ENCODE assay signal across 9 cellular contexts in genomic region chrX:110310896-110311295, GRCh38. TPM values are rescaled to one million over a fixed set of nuclear protein-coding genes. Genes with fewer than 3 reads are reported as not detected.
DNase-seq lines count a peak whose midpoint lies in the region; ATAC-seq, FAIRE-seq and TF ChIP-seq lines count a peak whose summit lies in the region.
"Had no signal": no experiment of that assay in that cellular context is flagged by ENCODE, and none has a peak within 500 bp of the region (broad histone marks: within the 10 kb centered on the region; RNA-seq: fewer than 3 reads in every experiment).

No MANE protein-coding gene starts in this region.

- H3K4me3 ChIP-seq in small intestine (ENCODE audit: low read depth in 1 of 2, low read length in 2 of 2) (no peak overlapping the region), brain microvascular endothelial cell (ENCODE audit: low read depth, low read length) (no peak overlapping the region)

- no peak for FAIRE-seq in small intestine (lab: Jason Lieb, UNC)

- H3K4me1 Mint-ChIP-seq in activated CD8-positive, alpha-beta T cell treated with anti-CD3 and anti-CD28 coated beads for 36 hours (ENCODE audit: low read depth), result peaks cover 64% of the 10 kb centered on the region

- H3K36me3 ChIP-seq in small intestine (ENCODE audit: control insufficient read depth in 2 of 2, insufficient read depth in 2 of 2, low read length in 2 of 2) (no peaks in the 10 kb centered on the region), brain microvascular endothelial cell (replicated peaks) (no peaks in the 10 kb centered on the region)

- H3K4me3 Mint-ChIP-seq in activated CD8-positive, alpha-beta T cell treated with anti-CD3 and anti-CD28 coated beads for 36 hours, result no peak overlapping the region

- no peaks in the 10 kb centered on the region for H3K27me3 ChIP-seq in small intestine (ENCODE audit: control insufficient read depth in 2 of 2, insufficient read depth in 2 of 2, low read length in 2 of 2)
- no peaks in the 10 kb centered on the region for H3K27me3 ChIP-seq in brain microvascular endothelial cell (replicated peaks)

- H3K9me3 ChIP-seq in small intestine (ENCODE audit: control insufficient read depth, low read depth), result no peaks in the 10 kb centered on the region

- no peaks in the 10 kb centered on the region for H3K27me3 Mint-ChIP-seq in activated CD8-positive, alpha-beta T cell treated with anti-CD3 and anti-CD28 coated beads for 36 hours

- H3K4me1 ChIP-seq in small intestine (ENCODE audit: control insufficient read depth in 2 of 2, insufficient read depth in 1 of 2, low read depth in 1 of 2, low read length in 1 of 2), result peaks cover 2 to 4% of the 10 kb centered on the region in 2 donors

- H3K27ac Mint-ChIP-seq in activated CD8-positive, alpha-beta T cell treated with anti-CD3 and anti-CD28 coated beads for 36 hours, result peak overlapping the region; percentile 27

- no peak overlapping the region for H3K27ac ChIP-seq in small intestine (ENCODE audit: low read depth in 1 of 2, low read length in 1 of 2)
- H3K27ac ChIP-seq in brain microvascular endothelial cell, result no peak overlapping the region

- H3K36me3 Mint-ChIP-seq in activated CD8-positive, alpha-beta T cell treated with anti-CD3 and anti-CD28 coated beads for 36 hours (ENCODE audit: low read depth), result peaks cover 2% of the 10 kb centered on the region

- DNase-seq in activated CD8-positive, alpha-beta T cell treated with anti-CD3 and anti-CD28 coated beads for 36 hours, result peak; percentile 59
- DNase-seq in small intestine, result peak; percentile 11
- no peak for DNase-seq in UCSD-AML1 (lab: John Stamatoyannopoulos, UW; ENCODE audit: unreplicated experiment)
- no peak for DNase-seq in SW480 (ENCODE audit: low spot score)
- DNase-seq in brain microvascular endothelial cell, result no peak

- WGBS in small intestine, 3 donors, result 10 to 21% (median 20%) methylated on average over 1 of the region's 1 CpG

- peak; percentile 77 for ATAC-seq in GM19043 (IDR thresholded peaks at IDR 0.05; ENCODE audit: low read depth, unreplicated experiment)
- ATAC-seq in HG03045 (IDR thresholded peaks at IDR 0.05; ENCODE audit: unreplicated experiment), result peak; percentile 93
- ATAC-seq in activated CD8-positive, alpha-beta T cell treated with anti-CD3 and anti-CD28 coated beads for 36 hours, result peak; percentile 90
- no peak for ATAC-seq in GM18505 (IDR thresholded peaks at IDR 0.05; ENCODE audit: unreplicated experiment)

- no peaks in the 10 kb centered on the region for H3K9me3 Mint-ChIP-seq in activated CD8-positive, alpha-beta T cell treated with anti-CD3 and anti-CD28 coated beads for 36 hours

- in situ Hi-C loops in brain microvascular endothelial cell (cut with HindIII; ENCODE audit: low pct_ligation_motif_present, low sequenced_read_pairs), result no loop called here

- no peak for TF ChIP-seq POLR2A in GM18505 (IDR thresholded peaks at IDR 0.05; ENCODE audit: borderline replicate concordance, extremely low read depth, insufficient read depth, insufficient read length)

- CTCF ChIA-PET in activated CD8-positive, alpha-beta T cell treated with anti-CD3 and anti-CD28 coated beads for 36 hours (lab: Charles Lee), result no interaction called here

- POLR2A ChIA-PET in activated CD8-positive, alpha-beta T cell treated with anti-CD3 and anti-CD28 coated beads for 36 hours (lab: Charles Lee), result no interaction called here

- intact Hi-C loops in activated CD8-positive, alpha-beta T cell treated with anti-CD3 and anti-CD28 coated beads for 36 hours (cut with micrococcal nuclease), result loop anchor here (10.0 kb wide), 1 partner anchor 146 kb away; no protein-coding TSS in a partner anchor

- TF ChIP-seq CTCF in activated CD8-positive, alpha-beta T cell treated with anti-CD3 and anti-CD28 coated beads for 36 hours (IDR thresholded peaks at IDR 0.05), result no peak
- no peak for TF ChIP-seq CTCF in brain microvascular endothelial cell (IDR thresholded peaks at IDR 0.05; ENCODE audit: low read depth, low read length, missing control alignments)

RNA-seq across cellular contexts. Expression of gene AMMECR1, which starts 7.0 kb away (rescaled TPM):
- 1 to 10 TPM; 7.6 to 8.4 TPM for total RNA-seq in activated CD8-positive, alpha-beta T cell treated with anti-CD3 and anti-CD28 coated beads for 36 hours
- polyA plus RNA-seq in small intestine, result 1 to 10 TPM; 2.2 to 4.9 (median 3.4) TPM

RNA-seq across cellular contexts. Expression of gene RTL9, which starts 47.8 kb away (rescaled TPM):
- not detected for total RNA-seq in activated CD8-positive, alpha-beta T cell treated with anti-CD3 and anti-CD28 coated beads for 36 hours
- under 1 TPM in 1 of 3 donors, not detected in 2; 0.04 TPM for polyA plus RNA-seq in small intestine
- total RNA-seq: lung microvascular endothelial cell had no signal

Comparison
In these comparisons a context has a peak if more than half of its experiments do, and no peak if none do; other contexts are left out.
1. DNase-seq: peak in activated CD8-positive, alpha-beta T cell treated with anti-CD3 and anti-CD28 coated beads for 36 hours (single experiment) and small intestine (single experiment); none in UCSD-AML1 (single experiment), SW480 (single experiment) and brain microvascular endothelial cell (single experiment).